ENCODE assay signal across 12 cellular contexts in the genomic region with DNA sequence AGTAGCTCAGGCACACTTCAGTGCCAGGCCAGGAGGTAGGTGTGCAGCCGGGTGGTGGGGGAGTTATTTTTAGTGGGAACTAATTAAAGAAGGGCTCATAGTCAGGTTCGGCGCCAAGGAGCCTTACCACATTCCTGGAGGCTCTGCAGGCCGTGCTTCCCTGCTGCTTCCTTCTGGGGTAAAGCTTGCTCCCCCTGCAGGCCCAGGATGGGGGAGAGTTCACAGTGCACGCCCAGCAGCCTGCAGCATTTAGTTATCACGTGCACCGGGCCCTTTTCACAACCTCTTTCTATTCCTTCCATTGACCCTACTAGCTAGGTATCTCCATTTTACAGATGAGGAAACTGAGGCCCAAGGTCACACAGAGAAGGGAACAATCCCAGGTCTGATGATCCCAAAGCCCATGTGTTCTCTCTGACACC. TPM values are rescaled to one million over a fixed set of nuclear protein-coding genes. Genes with fewer than 3 reads are reported as not detected.
DNase-seq lines count a peak whose midpoint lies in the region; FAIRE-seq and TF ChIP-seq lines count a peak whose summit lies in the region.
"Had no signal": no experiment of that assay in that cellular context is flagged by ENCODE, and none has a peak within 500 bp of the region (broad histone marks: within the 10 kb centered on the region; RNA-seq: fewer than 3 reads in every experiment).

No MANE protein-coding gene starts in this region.

- TF ChIP-seq RAD21 in SK-N-SH (IDR thresholded peaks at IDR 0.05; ENCODE audit: low read length): no peak

- no peak overlapping the region for H3K27ac ChIP-seq in SK-N-SH (ENCODE audit: low read depth in 2 of 2, low read length in 1 of 2)
- H3K27ac ChIP-seq: RWPE1 had no signal

- WGBS in SK-N-SH (ENCODE audit: low lambda C conversion rate): 72% methylated on average over 7 of the region's 7 CpGs

- H3K79me2 ChIP-seq in SK-N-SH (ENCODE audit: insufficient read depth): no peaks in the 10 kb centered on the region

- CTCF ChIA-PET in SK-N-SH (lab: Yijun Ruan, JAX): interaction anchor here (0.5 to 13.7 kb wide), 9 partner anchors 11 to 497 kb away, joined by 3 to 192 read pairs (median 9); a partner anchor contains a TSS

- H3K4me3 ChIP-seq in SK-N-SH (ENCODE audit: low read depth in 2 of 2, low read length in 1 of 2): no peak overlapping the region

- no peak overlapping the region for H3K4me2 ChIP-seq in SK-N-SH

- peak; percentile 27 for DNase-seq in AG08395 (ENCODE audit: low spot score)
- DNase-seq in SK-N-SH: no peak
- DNase-seq in iPS-NIHi11 (ENCODE audit: low spot score): peak; percentile 77
- DNase-seq in KBM-7: no peak
- no peak for DNase-seq in T1000 (lab: John Stamatoyannopoulos, UW)
- no peak for DNase-seq in KG1 (lab: John Stamatoyannopoulos, UW)
- DNase-seq in HTR-8/SVneo (ENCODE audit: insufficient read length, low spot score): no peak
- DNase-seq: DND-41 had no signal

- H3F3A ChIP-seq in SK-N-SH (replicated peaks; ENCODE audit: insufficient read depth): no peaks in the 10 kb centered on the region

- H3K27me3 ChIP-seq in SK-N-SH (ENCODE audit: insufficient read depth): peaks cover 14% of the 10 kb centered on the region; the same call in 1 of the 2 replicates

- TF ChIP-seq CTCF in GM12872 (IDR thresholded peaks at IDR 0.05; ENCODE audit: insufficient read depth, low read depth, low read length) (peak; percentile 42; the same call in 1 of the 3 replicates), SK-N-SH (IDR thresholded peaks at IDR 0.05) (peak; percentile 32)

- H3K9me2 ChIP-seq in SK-N-SH: no peaks in the 10 kb centered on the region

- H4K20me1 ChIP-seq in SK-N-SH (ENCODE audit: insufficient read depth): no peaks in the 10 kb centered on the region

- in situ Hi-C loops in KBM-7 (cut with MboI; ENCODE audit: low pct_unique_long_range_greater_than_20kb, low sequenced_read_pairs): no loop called here

- no peaks in the 10 kb centered on the region for H3K36me3 ChIP-seq in SK-N-SH (replicated peaks in 1 of 2; ENCODE audit: control insufficient read depth in 1 of 2, insufficient read depth in 2 of 2, low read length in 1 of 2)

- no peak overlapping the region for H2AFZ ChIP-seq in SK-N-SH (ENCODE audit: low read depth)

- no peak for TF ChIP-seq EP300 in SK-N-SH (IDR thresholded peaks at IDR 0.05; ENCODE audit: borderline replicate concordance in 1 of 2, low read depth in 1 of 2, low read length in 1 of 2)

- POLR2A ChIA-PET in SK-N-SH (lab: Yijun Ruan, JAX): no interaction called here

- no peak for FAIRE-seq in HTR-8/SVneo (lab: Jason Lieb, UNC)
- FAIRE-seq: colon had no signal

- peaks cover 0 to 12% of the 10 kb centered on the region in 2 experiments; a peak in 1 of 4 replicates for H3K4me1 ChIP-seq in SK-N-SH (ENCODE audit: control insufficient read depth in 1 of 2, insufficient read depth in 2 of 2, low read depth in 1 of 2, low read length in 1 of 2)

- H3K9ac ChIP-seq in SK-N-SH: no peak overlapping the region

- H3K9me3 ChIP-seq in SK-N-SH: no peaks in the 10 kb centered on the region

TF ChIP-seq in SK-N-SH, 30 proteins besides CTCF, POLR2A, EP300 and RAD21:
- TF ChIP-seq POLR2AphosphoS5 (IDR thresholded peaks at IDR 0.05; ENCODE audit: low read depth, low read length) (no peak), EZH2phosphoT487 (IDR thresholded peaks at IDR 0.05; ENCODE audit: borderline replicate concordance, low read depth) (no peak), TAF1 (IDR thresholded peaks at IDR 0.05; ENCODE audit: borderline replicate concordance, low read depth, low read length) (no peak), NFIC (IDR thresholded peaks at IDR 0.05; ENCODE audit: borderline replicate concordance) (no peak), RXRA (IDR thresholded peaks at IDR 0.05; ENCODE audit: borderline replicate concordance, low read depth) (no peak), SIN3A (IDR thresholded peaks at IDR 0.05; ENCODE audit: borderline replicate concordance, low read depth, low read length) (no peak), MEF2A (IDR thresholded peaks at IDR 0.05; ENCODE audit: borderline replicate concordance, low read depth) (no peak), RFX5 (IDR thresholded peaks at IDR 0.05; ENCODE audit: low read length) (no peak), YY1 (IDR thresholded peaks at IDR 0.05; ENCODE audit: low read depth) (no peak)
- TF ChIP-seq, protein P1, sequence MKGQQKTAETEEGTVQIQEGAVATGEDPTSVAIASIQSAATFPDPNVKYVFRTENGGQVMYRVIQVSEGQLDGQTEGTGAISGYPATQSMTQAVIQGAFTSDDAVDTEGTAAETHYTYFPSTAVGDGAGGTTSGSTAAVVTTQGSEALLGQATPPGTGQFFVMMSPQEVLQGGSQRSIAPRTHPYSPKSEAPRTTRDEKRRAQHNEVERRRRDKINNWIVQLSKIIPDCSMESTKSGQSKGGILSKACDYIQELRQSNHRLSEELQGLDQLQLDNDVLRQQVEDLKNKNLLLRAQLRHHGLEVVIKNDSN (IDR thresholded peaks at IDR 0.05; ENCODE audit: borderline replicate concordance, low read depth): no peak
- TF ChIP-seq, protein P2, sequence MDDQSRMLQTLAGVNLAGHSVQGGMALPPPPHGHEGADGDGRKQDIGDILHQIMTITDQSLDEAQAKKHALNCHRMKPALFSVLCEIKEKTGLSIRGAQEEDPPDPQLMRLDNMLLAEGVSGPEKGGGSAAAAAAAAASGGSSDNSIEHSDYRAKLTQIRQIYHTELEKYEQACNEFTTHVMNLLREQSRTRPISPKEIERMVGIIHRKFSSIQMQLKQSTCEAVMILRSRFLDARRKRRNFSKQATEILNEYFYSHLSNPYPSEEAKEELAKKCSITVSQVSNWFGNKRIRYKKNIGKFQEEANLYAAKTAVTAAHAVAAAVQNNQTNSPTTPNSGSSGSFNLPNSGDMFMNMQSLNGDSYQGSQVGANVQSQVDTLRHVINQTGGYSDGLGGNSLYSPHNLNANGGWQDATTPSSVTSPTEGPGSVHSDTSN (IDR thresholded peaks at IDR 0.05): no peak

RNA-seq across cellular contexts. Expression of a gene that starts 2.5 kb away (rescaled TPM):
- polyA plus RNA-seq in SK-N-SH (2012; rRNA removed): 0.16 and 0.23 TPM in 2 replicates
- polyA plus RNA-seq in SK-N-SH (2012; cell fraction: cytosol; rRNA removed): 0.06 and 0.17 TPM in 2 replicates
- 0.12 and 0.19 TPM in 2 replicates for polyA plus RNA-seq in SK-N-SH (2012; cell fraction: nucleus; rRNA removed)
- polyA plus RNA-seq: liver had no signal

Comparison
In these comparisons a context has a peak if more than half of its experiments do, and no peak if none do; other contexts are left out.
1. DNase-seq: peak in AG08395 (single experiment) and iPS-NIHi11 (single experiment); none in SK-N-SH (single experiment), KBM-7 (single experiment), T1000 (single experiment), KG1 (single experiment) and HTR-8/SVneo (single experiment).